15 cellular contexts compared by ENCODE assay signal in genomic region chr2:2577366-2577765, GRCh38.
A peak's percentile ranks its signal among the peaks of the same experiment; 100 is the strongest.
DNase-seq lines count a peak whose midpoint lies in the region; ATAC-seq, FAIRE-seq and TF ChIP-seq lines count a peak whose summit lies in the region.
"Had no signal": no experiment of that assay in that cellular context is flagged by ENCODE, and none has a peak within 500 bp of the region (broad histone marks: within the 10 kb centered on the region; RNA-seq: fewer than 3 reads in every experiment).

No MANE protein-coding gene starts in this region.

- H3K9me3 Mint-ChIP-seq in natural killer cell: no peaks in the 10 kb centered on the region
- H3K9me3 Mint-ChIP-seq: activated CD4-positive, alpha-beta T cell treated with anti-CD3 and anti-CD28 coated beads, Interleukin-2, amount 10 ng/mL, durations not matched to agents 7 days and 5 days; T-cell had no signal

- 21 to 28% methylated on average over 13 of the region's 13 CpGs for WGBS in pancreas, 2 donors

- peak; percentile 60 to 88 (median 75) for ATAC-seq in pancreas
- no peak for ATAC-seq in natural killer cell
- no peak for ATAC-seq in HG03460 (IDR thresholded peaks at IDR 0.05; ENCODE audit: unreplicated experiment)
- ATAC-seq in GM18502 (IDR thresholded peaks at IDR 0.05; ENCODE audit: poor library complexity, unreplicated experiment): no peak
- ATAC-seq: T-cell had no signal

- intact Hi-C loops in pancreas (cut with DNase I) (no loop called here), natural killer cell (cut with micrococcal nuclease) (no loop called here)

- no peak for FAIRE-seq in pancreas (lab: Jason Lieb, UNC)
- FAIRE-seq: keratinocyte had no signal

- no peaks in the 10 kb centered on the region for H3K4me1 ChIP-seq in pancreas

- H3K4me3 Mint-ChIP-seq in natural killer cell: no peak overlapping the region
- H3K4me3 Mint-ChIP-seq: activated CD4-positive, alpha-beta T cell treated with anti-CD3 and anti-CD28 coated beads, Interleukin-2, amount 10 ng/mL, durations not matched to agents 7 days and 5 days; B cell; T-cell had no signal

- H3K36me3 ChIP-seq in pancreas: no peaks in the 10 kb centered on the region

- H3K27ac Mint-ChIP-seq in natural killer cell: no peak overlapping the region
- H3K27ac Mint-ChIP-seq: activated CD4-positive, alpha-beta T cell treated with anti-CD3 and anti-CD28 coated beads, Interleukin-2, amount 10 ng/mL, durations not matched to agents 7 days and 5 days; B cell; T-cell had no signal

- no peaks in the 10 kb centered on the region for H3K27me3 Mint-ChIP-seq in natural killer cell (ENCODE audit: low read depth in 2 of 2)
- H3K27me3 Mint-ChIP-seq: activated CD4-positive, alpha-beta T cell treated with anti-CD3 and anti-CD28 coated beads, Interleukin-2, amount 10 ng/mL, durations not matched to agents 7 days and 5 days; B cell had no signal

- no peak overlapping the region for H3K4me3 ChIP-seq in pancreas

- no peak for TF ChIP-seq CTCF in pancreas (IDR thresholded peaks at IDR 0.05)
- no peak for TF ChIP-seq CTCF in natural killer cell (IDR thresholded peaks at IDR 0.05)

- peak; percentile 67 for DNase-seq in DMS153 treated with DMSO at 0.1 percent for 48 hours (lab: John Stamatoyannopoulos, UW; ENCODE audit: unreplicated experiment)
- DNase-seq in NCI-H446 (lab: John Stamatoyannopoulos, UW): peak; percentile 57 to 72
- DNase-seq in pancreas: peak in 2 of 6 donors; percentile 26 to 30
- no peak for DNase-seq in DMS79 treated with DMSO at 0.1 percent for 48 hours (lab: John Stamatoyannopoulos, UW)
- no peak for DNase-seq in natural killer cell
- DNase-seq: activated CD4-positive, alpha-beta T cell treated with anti-CD3 and anti-CD28 coated beads, Interleukin-2, amount 10 ng/mL, durations not matched to agents 7 days and 5 days; activated effector memory CD4-positive, alpha-beta T cell treated with Interleukin-2 at 50 U/mL for 16 hours; GDM1; Kasumi-1; T-cell had no signal

- no peaks in the 10 kb centered on the region for H3K9me3 ChIP-seq in pancreas

- no peaks in the 10 kb centered on the region for H3K36me3 Mint-ChIP-seq in natural killer cell
- H3K36me3 Mint-ChIP-seq: T-cell had no signal

- H3K4me1 Mint-ChIP-seq in natural killer cell: no peaks in the 10 kb centered on the region
- H3K4me1 Mint-ChIP-seq: activated CD4-positive, alpha-beta T cell treated with anti-CD3 and anti-CD28 coated beads, Interleukin-2, amount 10 ng/mL, durations not matched to agents 7 days and 5 days; B cell; T-cell had no signal

- peak overlapping the region; percentile 93 for H3K27ac ChIP-seq in cingulate gyrus (ENCODE audit: low read depth, low read length)
- H3K27ac ChIP-seq in pancreas: no peak overlapping the region

- no peaks in the 10 kb centered on the region for H3K27me3 ChIP-seq in pancreas

Comparison
In these comparisons a context has a peak if more than half of its experiments do, and no peak if none do; other contexts are left out.
1. DNase-seq: peak in DMS153 treated with DMSO at 0.1 percent for 48 hours (single experiment) and NCI-H446 (2 of 2); none in DMS79 treated with DMSO at 0.1 percent for 48 hours (single experiment) and natural killer cell (single experiment).
2. ATAC-seq: peak in pancreas (4 of 4); none in natural killer cell (0 of 3), HG03460 (single experiment) and GM18502 (single experiment).